ENCODE assay signal across 11 cellular contexts in genomic region chr5:134079748-134080581, GRCh38. TPM values are rescaled to one million over a fixed set of nuclear protein-coding genes. Genes with fewer than 3 reads are reported as not detected.
DNase-seq lines count a peak whose midpoint lies in the region; ATAC-seq and TF ChIP-seq lines count a peak whose summit lies in the region.
"Had no signal": no experiment of that assay in that cellular context is flagged by ENCODE, and none has a peak within 500 bp of the region (broad histone marks: within the 10 kb centered on the region; RNA-seq: fewer than 3 reads in every experiment).

No MANE protein-coding gene starts in this region.

- TF ChIP-seq CTCF in CD4-positive, alpha-beta T cell (IDR thresholded peaks at IDR 0.05) = no peak

- H3K9me3 ChIP-seq in CD4-positive, alpha-beta T cell (ENCODE audit: control insufficient read depth, low read length) = no peaks in the 10 kb centered on the region
- H3K9me3 ChIP-seq: A549, SJSA1 had no signal

- no peaks in the 10 kb centered on the region for H3K27me3 Mint-ChIP-seq in CD4-positive, alpha-beta T cell

- ATAC-seq in CD4-positive, alpha-beta T cell (ENCODE audit: poor library complexity) = peak; percentile 83
- ATAC-seq in GM18502 (IDR thresholded peaks at IDR 0.05; ENCODE audit: poor library complexity, unreplicated experiment) (no peak), HG03039 (IDR thresholded peaks at IDR 0.05; ENCODE audit: unreplicated experiment) (no peak), GM18907 (IDR thresholded peaks at IDR 0.05; ENCODE audit: unreplicated experiment) (no peak)
- ATAC-seq: A549 had no signal

- H3K9me3 Mint-ChIP-seq in CD4-positive, alpha-beta T cell = no peaks in the 10 kb centered on the region

- H3K27me3 ChIP-seq in CD4-positive, alpha-beta T cell (ENCODE audit: control insufficient read depth, insufficient read depth, low read length) = no peaks in the 10 kb centered on the region
- H3K27me3 ChIP-seq: SJSA1 had no signal

- peak overlapping the region; percentile 95 for H3K27ac Mint-ChIP-seq in CD4-positive, alpha-beta T cell

- H3K36me3 Mint-ChIP-seq in CD4-positive, alpha-beta T cell (ENCODE audit: low read depth) = peaks cover 4% of the 10 kb centered on the region

- intact Hi-C loops in CD4-positive, alpha-beta T cell (cut with DNase I, micrococcal nuclease) = loop anchor here in 1 of 2 experiments (1.0 kb wide), 1 partner anchor 7 kb away; no protein-coding TSS in a partner anchor

- POLR2A ChIA-PET in CD4-positive, alpha-beta T cell (lab: Charles Lee) = interaction anchor here (0.7 to 1.6 kb wide), 7 partner anchors 10 to 40 kb away, joined by 3 to 10 read pairs (median 4); no protein-coding TSS in a partner anchor

- peak in 9 of 10 experiments; percentile 55 to 82 (median 73) for DNase-seq in CD4-positive, alpha-beta T cell
- DNase-seq in activated CD4-positive, alpha-beta T cell treated with anti-CD3 and anti-CD28 coated beads, Interleukin-2, amount 50 U/mL, for 48 hours = peak; percentile 75 to 83
- DNase-seq in activated naive CD4-positive, alpha-beta T cell treated with anti-CD3 and anti-CD28 coated beads, Interleukin-2, amount 50 U/mL, for 16 hours = peak; percentile 79
- peak; percentile 76 to 77 for DNase-seq in stimulated activated CD4-positive, alpha-beta T cell treated with anti-CD3 and anti-CD28 coated beads, Interleukin-2, amount 100 ng/mL, for 24 hours
- no peak for DNase-seq in KG1 (lab: John Stamatoyannopoulos, UW)
- DNase-seq: hippocampal formation had no signal

- H3K4me3 Mint-ChIP-seq in CD4-positive, alpha-beta T cell = peak overlapping the region; percentile 76

- CTCF ChIA-PET in CD4-positive, alpha-beta T cell (lab: Charles Lee) = interaction anchor here (0.6 to 2.7 kb wide), 6 partner anchors 15 to 557 kb away, joined by 3 to 15 read pairs (median 4); no protein-coding TSS in a partner anchor

- peak overlapping the region; percentile 72 for H3K27ac ChIP-seq in CD4-positive, alpha-beta T cell (ENCODE audit: low read depth, low read length)
- H3K27ac ChIP-seq: A549, SJSA1 had no signal

- peaks cover 82% of the 10 kb centered on the region for H3K4me1 Mint-ChIP-seq in CD4-positive, alpha-beta T cell (ENCODE audit: low read depth)

RNA-seq across cellular contexts. Expression of gene TCF7, which starts 34.5 kb away (rescaled TPM):
- 100 to 1,000 TPM; 480 to 493 TPM for total RNA-seq in CD4-positive, alpha-beta T cell
